ENCODE assay signal across 8 cellular contexts in genomic region chr12:108087900-108088299, GRCh38. TPM values are rescaled to one million over a fixed set of nuclear protein-coding genes. Genes with fewer than 3 reads are reported as not detected.
"Had no signal": no experiment of that assay in that cellular context is flagged by ENCODE, and none has a peak within 500 bp of the region (broad histone marks: within the 10 kb centered on the region; RNA-seq: fewer than 3 reads in every experiment).

No MANE protein-coding gene starts in this region.

- H3K4me3 ChIP-seq: GM12878 had no signal

- FAIRE-seq: G401.6, GM12878, GM12891, GM12892, GM18507, GM19239 had no signal

- ATAC-seq: GM12878 had no signal

- DNase-seq: GDM1, GF-D8 had no signal

RNA-seq across cellular contexts. Expression of gene WSCD2, which starts 41.2 kb away (rescaled TPM):
- total RNA-seq: GM12878 had no signal
